1 cellular context compared by ENCODE assay signal in the genomic region with DNA sequence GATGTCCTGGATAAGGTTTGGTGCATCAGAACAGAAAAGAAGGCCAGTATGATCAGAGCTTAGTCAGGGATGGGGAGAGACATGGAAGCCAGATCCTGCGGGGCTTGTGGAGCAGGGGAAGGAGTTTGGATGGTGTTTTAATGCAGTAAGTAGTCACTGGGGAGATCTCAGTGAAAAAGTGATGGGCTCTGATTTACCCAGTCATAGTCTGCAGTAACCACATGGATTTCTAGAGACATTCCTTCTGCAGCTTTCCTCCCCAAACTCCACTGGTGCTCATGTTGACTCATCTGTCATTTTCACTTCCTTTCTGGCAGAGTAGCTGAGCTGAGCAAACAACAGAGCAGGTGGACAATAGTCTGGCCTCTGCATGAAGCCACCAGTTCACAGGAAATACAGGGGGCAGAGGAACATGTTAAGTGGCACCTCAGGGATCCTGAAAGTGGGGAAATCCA.
TF ChIP-seq lines count a peak whose summit lies in the region.

No MANE protein-coding gene starts in this region.

TF ChIP-seq in IMR-90, 13 proteins besides CTCF, POLR2A, EP300 and RAD21:
- TF ChIP-seq NFE2L2 (IDR thresholded peaks at IDR 0.05; ENCODE audit: low read depth, low read length) (peak; percentile 25; the same call in 1 of the 2 replicates), BHLHE40 (IDR thresholded peaks at IDR 0.05; ENCODE audit: low read depth, low read length) (no peak), RFX5 (IDR thresholded peaks at IDR 0.05; ENCODE audit: low read depth, low read length) (peak; percentile 84), RCOR1 (IDR thresholded peaks at IDR 0.05; ENCODE audit: insufficient replicate concordance, low read length) (peak; percentile 82), SMC3 (IDR thresholded peaks at IDR 0.05; ENCODE audit: low read depth, low read length) (0 out of 2 replicates have a peak, but pooled peaks have one; percentile 3), USF2 (IDR thresholded peaks at IDR 0.05; ENCODE audit: low read depth, low read length) (no peak), MXI1 (IDR thresholded peaks at IDR 0.05; ENCODE audit: borderline replicate concordance, low read depth, low read length) (peak; percentile 88; the same call in 1 of the 2 replicates), MAZ (IDR thresholded peaks at IDR 0.05; ENCODE audit: borderline replicate concordance, low read depth, low read length) (0 out of 2 replicates have a peak, but pooled peaks have one; percentile 31), CHD1 (IDR thresholded peaks at IDR 0.05; ENCODE audit: low read depth, low read length) (no peak), FOS (IDR thresholded peaks at IDR 0.05; ENCODE audit: low read depth, low read length) (peak; percentile 56), MAFK (IDR thresholded peaks at IDR 0.05; ENCODE audit: low read depth, low read length) (peak; percentile 32; the same call in 1 of the 2 replicates)
- TF ChIP-seq, protein P1, sequence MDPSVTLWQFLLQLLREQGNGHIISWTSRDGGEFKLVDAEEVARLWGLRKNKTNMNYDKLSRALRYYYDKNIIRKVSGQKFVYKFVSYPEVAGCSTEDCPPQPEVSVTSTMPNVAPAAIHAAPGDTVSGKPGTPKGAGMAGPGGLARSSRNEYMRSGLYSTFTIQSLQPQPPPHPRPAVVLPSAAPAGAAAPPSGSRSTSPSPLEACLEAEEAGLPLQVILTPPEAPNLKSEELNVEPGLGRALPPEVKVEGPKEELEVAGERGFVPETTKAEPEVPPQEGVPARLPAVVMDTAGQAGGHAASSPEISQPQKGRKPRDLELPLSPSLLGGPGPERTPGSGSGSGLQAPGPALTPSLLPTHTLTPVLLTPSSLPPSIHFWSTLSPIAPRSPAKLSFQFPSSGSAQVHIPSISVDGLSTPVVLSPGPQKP (IDR thresholded peaks at IDR 0.05; ENCODE audit: borderline replicate concordance, low read depth, low read length): no peak
